In the genomic region with DNA sequence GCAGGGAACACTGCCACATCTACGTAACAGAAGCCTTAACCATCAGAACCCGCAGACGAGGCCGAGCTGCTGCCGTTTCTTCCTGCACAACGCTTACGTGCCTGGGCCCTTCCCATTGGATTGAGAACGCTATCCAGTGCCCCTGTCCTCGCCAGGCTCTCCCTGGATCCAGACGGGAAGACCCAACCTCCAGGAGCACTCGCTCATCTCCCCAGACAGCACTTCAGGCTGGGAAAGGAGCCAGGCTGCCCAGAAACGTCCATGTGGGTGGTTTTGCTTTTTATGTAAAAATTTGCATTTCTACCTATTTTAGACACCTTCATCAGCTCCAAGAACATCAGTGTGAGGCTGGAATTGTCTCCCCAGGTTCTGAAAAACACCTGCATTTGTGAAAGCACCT, we compare ENCODE assay signal across 1 cellular context.
TF ChIP-seq lines count a peak whose summit lies in the region.

No MANE protein-coding gene starts in this region.

TF ChIP-seq in H1, 55 proteins besides CTCF, POLR2A, EP300 and RAD21:
- TF ChIP-seq SAP30 (IDR thresholded peaks at IDR 0.05; ENCODE audit: insufficient read depth, insufficient replicate concordance, low read length) (no peak), SP4 (IDR thresholded peaks at IDR 0.05; ENCODE audit: low read length) (no peak), RXRA (IDR thresholded peaks at IDR 0.05; ENCODE audit: insufficient read depth, low read depth, low read length) (no peak)
